Comparison of ENCODE assay signal across 1 cellular context in genomic region chr17:76131692-76132573, GRCh38.
TF ChIP-seq lines count a peak whose summit lies in the region.

No MANE protein-coding gene starts in this region.

TF ChIP-seq in HepG2, 621 proteins besides CTCF, POLR2A, EP300 and RAD21 (continued from another document and continues in another):
- TF ChIP-seq ZNF12 (CRISPR knock-in tag; IDR thresholded peaks at IDR 0.05) (no peak), HOXA5 (CRISPR knock-in tag; IDR thresholded peaks at IDR 0.05) (no peak), NBN (conservative IDR thresholded peaks at IDR 0.05) (no peak), EHMT2 (IDR thresholded peaks at IDR 0.05; ENCODE audit: borderline replicate concordance, low read depth, low read length) (no peak), TAF1 (CRISPR knock-in tag; IDR thresholded peaks at IDR 0.05) (no peak), HMG20B (CRISPR knock-in tag; conservative IDR thresholded peaks at IDR 0.05) (peak; percentile 51; the same call in 1 of the 2 replicates), CENPBD1 (CRISPR knock-in tag; IDR thresholded peaks at IDR 0.05; ENCODE audit: borderline replicate concordance, low read depth) (no peak), EEA1 (CRISPR knock-in tag; IDR thresholded peaks at IDR 0.05; ENCODE audit: borderline replicate concordance) (0 out of 2 replicates have a peak, but pooled peaks have one; percentile 38), ARNTL (CRISPR knock-in tag; IDR thresholded peaks at IDR 0.05) (no peak), PLRG1 (conservative IDR thresholded peaks at IDR 0.05) (no peak), ZC3H13 (CRISPR knock-in tag; IDR thresholded peaks at IDR 0.05) (no peak), RFXANK (CRISPR knock-in tag; IDR thresholded peaks at IDR 0.05) (no peak), ZNF563 (CRISPR knock-in tag; IDR thresholded peaks at IDR 0.05) (0 out of 2 replicates have a peak, but pooled peaks have one; percentile 10), TCF7 (IDR thresholded peaks at IDR 0.05; ENCODE audit: low read depth) (peak; percentile 75), TCF7L2 (IDR thresholded peaks at IDR 0.05; ENCODE audit: low read depth, low read length) (no peak), HDAC6 (IDR thresholded peaks at IDR 0.05; ENCODE audit: low read depth, low read length) (no peak), ZNF136 (CRISPR knock-in tag; IDR thresholded peaks at IDR 0.05; ENCODE audit: low read depth) (0 out of 2 replicates have a peak, but pooled peaks have one; percentile 19), POGZ (CRISPR knock-in tag; IDR thresholded peaks at IDR 0.05) (no peak), ZFP36L2 (CRISPR knock-in tag; IDR thresholded peaks at IDR 0.05) (no peak), ZKSCAN1 (IDR thresholded peaks at IDR 0.05; ENCODE audit: low read length) (no peak), ERF (CRISPR knock-in tag; IDR thresholded peaks at IDR 0.05) (no peak), FOXP4 (CRISPR knock-in tag; IDR thresholded peaks at IDR 0.05) (peak; percentile 26; the same call in 1 of the 2 replicates), ZMYM4 (CRISPR knock-in tag; IDR thresholded peaks at IDR 0.05) (no peak), BRD4 (CRISPR knock-in tag; IDR thresholded peaks at IDR 0.05) (no peak), PAWR (CRISPR knock-in tag; IDR thresholded peaks at IDR 0.05; ENCODE audit: borderline replicate concordance) (no peak), ZNF225 (CRISPR knock-in tag; IDR thresholded peaks at IDR 0.05) (no peak), ZNF432 (CRISPR knock-in tag; IDR thresholded peaks at IDR 0.05; ENCODE audit: borderline replicate concordance) (no peak), ZNF44 (CRISPR knock-in tag; IDR thresholded peaks at IDR 0.05) (0 out of 2 replicates have a peak, but pooled peaks have one; percentile 53), ZBED4 (CRISPR knock-in tag; IDR thresholded peaks at IDR 0.05; ENCODE audit: borderline replicate concordance) (0 out of 2 replicates have a peak, but pooled peaks have one; percentile 5), TMF1 (CRISPR knock-in tag; IDR thresholded peaks at IDR 0.05; ENCODE audit: low read depth) (no peak), NPAS2 (CRISPR knock-in tag; IDR thresholded peaks at IDR 0.05; ENCODE audit: borderline replicate concordance) (no peak), ZNF274 (CRISPR knock-in tag; IDR thresholded peaks at IDR 0.05) (peak; percentile 66; the same call in 1 of the 2 replicates), BRCA1 (CRISPR knock-in tag; IDR thresholded peaks at IDR 0.05) (no peak), JUN (CRISPR knock-in tag; IDR thresholded peaks at IDR 0.05) (no peak), ZNF513 (CRISPR knock-in tag; conservative IDR thresholded peaks at IDR 0.05) (no peak), ZNF746 (CRISPR knock-in tag; IDR thresholded peaks at IDR 0.05) (no peak), E2F5 (CRISPR knock-in tag; conservative IDR thresholded peaks at IDR 0.05) (no peak), ZBTB40 (IDR thresholded peaks at IDR 0.05) (no peak), ZBTB40 (CRISPR knock-in tag; IDR thresholded peaks at IDR 0.05) (no peak), ZNF230 (CRISPR knock-in tag; IDR thresholded peaks at IDR 0.05) (no peak), CCDC6 (CRISPR knock-in tag; IDR thresholded peaks at IDR 0.05) (no peak), ZBTB4 (CRISPR knock-in tag; IDR thresholded peaks at IDR 0.05; ENCODE audit: borderline replicate concordance) (no peak), ZNF704 (CRISPR knock-in tag; IDR thresholded peaks at IDR 0.05; ENCODE audit: borderline replicate concordance) (no peak)
